Comparison of ENCODE assay signal across 1 cellular context in genomic region chr5:128213340-128213739, GRCh38.
A peak's percentile ranks its signal among the peaks of the same experiment; 100 is the strongest.
TF ChIP-seq lines count a peak whose summit lies in the region.

No MANE protein-coding gene starts in this region.

TF ChIP-seq in IMR-90, 13 proteins besides CTCF, POLR2A, EP300 and RAD21:
- TF ChIP-seq FOS (IDR thresholded peaks at IDR 0.05; ENCODE audit: low read depth, low read length) (no peak), SMC3 (IDR thresholded peaks at IDR 0.05; ENCODE audit: low read depth, low read length) (peak; percentile 85), MAZ (IDR thresholded peaks at IDR 0.05; ENCODE audit: borderline replicate concordance, low read depth, low read length) (no peak)
